In the genomic region with DNA sequence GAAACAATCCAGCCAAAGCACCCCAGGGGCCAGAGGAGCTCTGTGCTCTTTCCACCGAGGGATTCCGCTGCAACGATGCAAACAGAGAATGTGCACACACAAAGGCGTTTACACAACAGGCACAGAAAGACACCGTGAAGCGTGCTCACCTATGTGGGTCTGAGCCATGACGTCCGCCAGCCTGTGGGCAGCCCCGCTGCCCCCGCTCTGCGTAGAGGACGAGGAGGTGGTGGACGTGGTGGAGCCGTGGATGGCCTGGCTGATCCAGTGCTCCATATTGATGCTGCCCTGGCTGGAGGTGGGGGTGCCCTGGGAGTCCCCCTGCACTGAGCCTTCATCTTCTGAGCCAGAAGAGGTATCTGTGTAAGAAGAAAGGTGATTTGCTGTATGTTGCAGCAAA, we compare ENCODE assay signal across 18 cellular contexts.
"Had no signal": no experiment of that assay in that cellular context is flagged by ENCODE, and none has a peak within 500 bp of the region (broad histone marks: within the 10 kb centered on the region; RNA-seq: fewer than 3 reads in every experiment).

No MANE protein-coding gene starts in this region.

- H3K4me1 ChIP-seq: SJCRH30 had no signal

- H3K27me3 ChIP-seq: SJCRH30 had no signal

- ATAC-seq: Panc1, PC-3, SK-N-SH treated with all-trans-retinoic acid at 6 μM for 48 hours had no signal

- H3K27ac ChIP-seq: RWPE1, SJCRH30 had no signal

- H3K36me3 ChIP-seq: SJCRH30 had no signal

- H3K9me3 ChIP-seq: SJCRH30 had no signal

- H3K4me3 ChIP-seq: SJCRH30 had no signal

- DNase-seq: KBM-7, NCI-H1092 treated with DMSO at 0.1 percent for 48 hours, NCI-H1436, NCI-H2029, NCI-H2081 treated with DMSO at 0.1 percent for 48 hours, NCI-H2171, NCI-H226, NCI-H446, NCI-H510A, NCI-H524 treated with DMSO at 0.1 percent for 48 hours, NCI-H69, NCI-H774, PC-3, SHP77 treated with DMSO at 0.1 percent for 48 hours had no signal
